23 cellular contexts compared by ENCODE assay signal in the genomic region with DNA sequence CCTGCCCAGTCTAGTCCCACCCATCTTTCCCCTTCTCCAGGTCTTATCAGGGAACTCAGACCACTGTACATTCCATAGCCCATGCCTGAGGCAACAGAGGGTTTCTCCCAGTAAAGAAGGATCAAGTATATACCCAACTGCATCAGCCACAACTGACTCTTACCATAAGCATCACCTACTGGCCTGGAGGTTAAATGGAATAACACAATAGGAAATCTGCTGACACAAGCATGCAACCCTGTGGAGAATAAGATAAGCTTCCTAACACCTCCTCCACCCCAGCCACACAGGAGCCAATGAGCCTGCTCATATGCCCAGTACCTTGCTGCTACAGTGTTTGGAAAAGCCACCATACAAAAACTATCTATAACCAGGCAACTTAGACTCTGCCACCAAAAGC.
"Had no signal": no experiment of that assay in that cellular context is flagged by ENCODE, and none has a peak within 500 bp of the region (broad histone marks: within the 10 kb centered on the region; RNA-seq: fewer than 3 reads in every experiment).

No MANE protein-coding gene starts in this region.

- H3K27me3 Mint-ChIP-seq: activated naive CD8-positive, alpha-beta T cell treated with anti-CD3 and anti-CD28 coated beads, Interleukin-2, amount 50 U/mL, for 24 hours; stimulated activated naive CD8-positive, alpha-beta T cell treated with anti-CD3 and anti-CD28 coated beads, Interleukin-15, Interleukin-2, amounts not matched to agents 100 ng/mL and 50 ng/mL, for 24 hours had no signal

- H3K27me3 ChIP-seq: esophagus muscularis mucosa, gastrocnemius medialis, thyroid gland, upper lobe of right lung had no signal

- H3K27ac ChIP-seq: esophagus muscularis mucosa, gastrocnemius medialis, parathyroid adenoma, thyroid gland, upper lobe of right lung, VCaP had no signal

- H3K4me1 ChIP-seq: esophagus muscularis mucosa, gastrocnemius medialis, parathyroid adenoma, thyroid gland, upper lobe of right lung had no signal

- H3K79me2 ChIP-seq: parathyroid adenoma had no signal

- H3K36me3 ChIP-seq: esophagus muscularis mucosa, gastrocnemius medialis, thyroid gland, upper lobe of right lung had no signal

- H3K4me1 Mint-ChIP-seq: activated naive CD8-positive, alpha-beta T cell treated with anti-CD3 and anti-CD28 coated beads, Interleukin-2, amount 50 U/mL, for 24 hours; nephron progenitor cell had no signal

- FAIRE-seq: islet of Langerhans had no signal

- H3K9me3 ChIP-seq: thyroid gland had no signal

- DNase-seq: activated CD4-positive, alpha-beta T cell treated with anti-CD3 and anti-CD28 coated beads for 1 hour; activated CD4-positive, alpha-beta T cell treated with anti-CD3 and anti-CD28 coated beads, Interleukin-2, amount 50 U/mL, for 1 hour; activated CD8-positive, alpha-beta T cell treated with anti-CD3 and anti-CD28 coated beads, Interleukin-2, amount 10 ng/mL, durations not matched to agents 7 days and 5 days; activated gamma-delta T cell; activated naive CD4-positive, alpha-beta T cell treated with anti-CD3 and anti-CD28 coated beads, Interleukin-2, amount 50 U/mL, for 16 hours; activated naive CD8-positive, alpha-beta T cell treated with anti-CD3 and anti-CD28 coated beads, Interleukin-2, amount 50 U/mL, for 24 hours; gastrocnemius medialis; hippocampal formation; left cardiac atrium; nephron progenitor cell; nucleus accumbens; right cardiac atrium; stimulated activated CD4-positive, alpha-beta T cell treated with anti-CD3 and anti-CD28 coated beads, Interleukin-12 subunit alpha, Interleukin-12 subunit beta, amount 100 ng/mL, for 4 hours; substantia nigra; thyroid gland; upper lobe of right lung had no signal

- H3K4me3 ChIP-seq: esophagus muscularis mucosa, gastrocnemius medialis, thyroid gland, upper lobe of right lung had no signal

- H3K27ac Mint-ChIP-seq: activated CD8-positive, alpha-beta T cell treated with anti-CD3 and anti-CD28 coated beads, Interleukin-2, amount 10 ng/mL, durations not matched to agents 7 days and 5 days; activated naive CD8-positive, alpha-beta T cell treated with anti-CD3 and anti-CD28 coated beads, Interleukin-2, amount 50 U/mL, for 24 hours; activated T-helper 1 cell treated with anti-CD3 and anti-CD28 coated beads, Interleukin-12 subunit alpha, Interleukin-12 subunit beta, Interleukin-2, Interleukin-4 antibody, amounts not matched to agents 30 ng/mL and 10 ng/mL and 1 ng/mL, durations not matched to agents 14 hours and 24 hours and 36 hours; nephron progenitor cell; stimulated activated naive CD8-positive, alpha-beta T cell treated with anti-CD3 and anti-CD28 coated beads, Interleukin-15, Interleukin-2, amounts not matched to agents 100 ng/mL and 50 ng/mL, for 24 hours; T-helper 1 cell treated with Interleukin-12 subunit alpha and Interleukin-12 subunit beta and Interleukin-4 antibody, amounts not matched to agents 30 μg/mL and 1 μg/mL, for 36 hours had no signal

- H3K9ac ChIP-seq: parathyroid adenoma had no signal

- H3K4me3 Mint-ChIP-seq: activated CD8-positive, alpha-beta T cell treated with anti-CD3 and anti-CD28 coated beads, Interleukin-2, amount 10 ng/mL, durations not matched to agents 7 days and 5 days; activated naive CD8-positive, alpha-beta T cell treated with anti-CD3 and anti-CD28 coated beads, Interleukin-2, amount 50 U/mL, for 24 hours; activated T-helper 1 cell treated with anti-CD3 and anti-CD28 coated beads, Interleukin-12 subunit alpha, Interleukin-12 subunit beta, Interleukin-2, Interleukin-4 antibody, amounts not matched to agents 30 ng/mL and 10 ng/mL and 1 ng/mL, durations not matched to agents 14 hours and 24 hours and 36 hours; nephron progenitor cell; stimulated activated naive CD8-positive, alpha-beta T cell treated with anti-CD3 and anti-CD28 coated beads, Interleukin-15, Interleukin-2, amounts not matched to agents 100 ng/mL and 50 ng/mL, for 24 hours; T-helper 1 cell treated with Interleukin-12 subunit alpha and Interleukin-12 subunit beta and Interleukin-4 antibody, amounts not matched to agents 30 μg/mL and 1 μg/mL, for 36 hours had no signal
